ENCODE assay signal across 14 cellular contexts in genomic region chr10:124268976-124269375, GRCh38.
DNase-seq lines count a peak whose midpoint lies in the region; ATAC-seq and TF ChIP-seq lines count a peak whose summit lies in the region.
"Had no signal": no experiment of that assay in that cellular context is flagged by ENCODE, and none has a peak within 500 bp of the region (broad histone marks: within the 10 kb centered on the region; RNA-seq: fewer than 3 reads in every experiment).

No MANE protein-coding gene starts in this region.

- TF ChIP-seq CTCF in RWPE2 (IDR thresholded peaks at IDR 0.05; ENCODE audit: poor library complexity, severe bottlenecking) (no peak), lower lobe of right lung (IDR thresholded peaks at IDR 0.05) (no peak), osteoblast (IDR thresholded peaks at IDR 0.05; ENCODE audit: extremely low read depth, low read depth, low read length) (no peak), lower leg skin (IDR thresholded peaks at IDR 0.05) (no peak)

- no peaks in the 10 kb centered on the region for H4K20me1 ChIP-seq in osteoblast (ENCODE audit: insufficient read depth, low read length)

- intact Hi-C loops in lower lobe of right lung (cut with DNase I) (no loop called here), lower leg skin (cut with DNase I; ENCODE audit: low total_unique reads) (no loop called here)

- H3K9me3 ChIP-seq in RWPE2 (ENCODE audit: severe bottlenecking), result no peaks in the 10 kb centered on the region
- H3K9me3 ChIP-seq in lower lobe of right lung, result peaks cover 23% of the 10 kb centered on the region
- peaks cover 19% of the 10 kb centered on the region for H3K9me3 ChIP-seq in osteoblast (ENCODE audit: low read depth, low read length)

- TF ChIP-seq POLR2A in lower leg skin (IDR thresholded peaks at IDR 0.05), result no peak

- H3K36me3 ChIP-seq in RWPE2 (ENCODE audit: low read depth), result no peaks in the 10 kb centered on the region
- H3K36me3 ChIP-seq in lower lobe of right lung, result no peaks in the 10 kb centered on the region
- no peaks in the 10 kb centered on the region for H3K36me3 ChIP-seq in osteoblast (ENCODE audit: insufficient read depth, low read length)

- H3K4me3 ChIP-seq in RWPE2 (ENCODE audit: severe bottlenecking) (no peak overlapping the region), lower lobe of right lung (no peak overlapping the region), osteoblast (ENCODE audit: insufficient read depth, low read length) (no peak overlapping the region), lower leg skin (ENCODE audit: low read depth, poor library complexity, severe bottlenecking) (no peak overlapping the region)
- H3K4me3 ChIP-seq: GM23248 had no signal

- no peak overlapping the region for H2AFZ ChIP-seq in osteoblast (ENCODE audit: low read length)
- H2AFZ ChIP-seq: GM23248 had no signal

- no peaks in the 10 kb centered on the region for H3K4me1 ChIP-seq in RWPE2 (ENCODE audit: insufficient read depth, poor library complexity, severe bottlenecking)
- H3K4me1 ChIP-seq in lower lobe of right lung, result no peaks in the 10 kb centered on the region
- H3K4me1 ChIP-seq in osteoblast (ENCODE audit: insufficient read depth, low read length), result peaks cover 9% of the 10 kb centered on the region
- H3K4me1 ChIP-seq: Caco-2 had no signal

- no peak for ATAC-seq in RWPE2 (ENCODE audit: low read depth)
- no peak for ATAC-seq in lower lobe of right lung
- ATAC-seq: CD8-positive, alpha-beta T cell had no signal

- no peak overlapping the region for H3K27ac ChIP-seq in RWPE2 (ENCODE audit: poor library complexity, severe bottlenecking)
- no peak overlapping the region for H3K27ac ChIP-seq in lower lobe of right lung
- no peak overlapping the region for H3K27ac ChIP-seq in osteoblast (ENCODE audit: low read depth, low read length)
- H3K27ac ChIP-seq: GM23248 had no signal

- H3K79me2 ChIP-seq in osteoblast (ENCODE audit: insufficient read depth, low read length), result no peaks in the 10 kb centered on the region

- H3K27me3 ChIP-seq in RWPE2 (ENCODE audit: insufficient read depth, poor library complexity, severe bottlenecking), result no peaks in the 10 kb centered on the region
- no peaks in the 10 kb centered on the region for H3K27me3 ChIP-seq in lower lobe of right lung (ENCODE audit: low read depth)
- no peaks in the 10 kb centered on the region for H3K27me3 ChIP-seq in osteoblast (ENCODE audit: insufficient read depth, low read length)

- 78 to 81% methylated on average over 5 of the region's 5 CpGs for WGBS in lower leg skin, 2 donors

- peak; percentile 20 for DNase-seq in RWPE2 (ENCODE audit: low spot score)
- DNase-seq in lower lobe of right lung, result peak; percentile 22
- peak; percentile 56 for DNase-seq in osteoblast (ENCODE audit: insufficient read length, low spot score, missing footprints)
- DNase-seq in NCI-H1694 (lab: John Stamatoyannopoulos, UW), result no peak
- no peak for DNase-seq in lower leg skin (ENCODE audit: low spot score in 2 of 2)
- no peak for DNase-seq in activated CD4-positive, alpha-beta T cell treated with anti-CD3 and anti-CD28 coated beads, Interleukin-2, amount 50 U/mL, for 48 hours
- DNase-seq: C1 segment of cervical spinal cord; Caco-2; CD8-positive, alpha-beta T cell; DMS153; DND-41; GM23248; H7; HCEC 1CT had no signal

- no peak overlapping the region for H3K4me2 ChIP-seq in osteoblast (ENCODE audit: insufficient read depth, low read length)

Comparison
In these comparisons a context has a peak if more than half of its experiments do, and no peak if none do; other contexts are left out.
1. DNase-seq: peak in RWPE2 (single experiment), lower lobe of right lung (single experiment) and osteoblast (single experiment); none in NCI-H1694 (single experiment), lower leg skin (0 of 2) and activated CD4-positive, alpha-beta T cell treated with anti-CD3 and anti-CD28 coated beads, Interleukin-2, amount 50 U/mL, for 48 hours (0 of 2).